ENCODE assay signal across 11 cellular contexts in the genomic region with DNA sequence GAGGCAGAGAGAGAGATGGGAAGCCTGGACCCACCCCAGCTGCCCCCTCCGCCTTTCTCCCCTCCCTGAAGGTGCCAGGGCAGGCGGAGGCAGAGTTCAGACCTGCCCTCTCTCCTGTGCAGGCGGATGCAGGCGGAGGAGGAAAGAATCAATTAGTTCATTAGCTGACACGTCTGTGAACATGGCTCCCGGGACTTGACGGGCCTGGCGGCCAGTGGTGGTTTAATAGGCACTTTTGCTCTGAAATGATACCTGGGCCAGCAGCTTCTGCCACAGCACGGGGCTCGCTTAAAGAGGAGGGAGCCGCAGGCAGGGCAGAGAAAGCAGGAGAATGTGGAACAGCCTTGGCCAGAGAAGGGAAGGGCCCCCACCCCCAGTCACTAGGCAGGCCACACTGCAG.
"Had no signal": no experiment of that assay in that cellular context is flagged by ENCODE, and none has a peak within 500 bp of the region (broad histone marks: within the 10 kb centered on the region; RNA-seq: fewer than 3 reads in every experiment).

No MANE protein-coding gene starts in this region.

- H3K36me3 ChIP-seq: tibial artery had no signal

- H3K4me1 ChIP-seq: tibial artery had no signal

- H3K9me3 ChIP-seq: tibial artery had no signal

- ATAC-seq: activated T-cell treated with anti-CD3 and anti-CD28 coated beads, Interleukin-2, amount 50 U/mL, for 72 hours; effector memory CD8-positive, alpha-beta T cell; right cardiac atrium had no signal

- DNase-seq: activated CD8-positive, alpha-beta memory T cell treated with anti-CD3 and anti-CD28 coated beads, Interleukin-2, amount 50 U/mL, for 48 hours; activated gamma-delta T cell treated with Interleukin-2 at 50 U/mL for 16 hours; activated T-cell treated with anti-CD3 and anti-CD28 coated beads, Interleukin-2, amount 50 U/mL, for 72 hours; amniotic stem cell; effector memory CD8-positive, alpha-beta T cell; hippocampal formation; right cardiac atrium; small intestine; stimulated activated CD4-positive, alpha-beta T cell treated with anti-CD3 and anti-CD28 coated beads, Interleukin-4, amount 100 ng/mL, for 24 hours; tibial artery had no signal

- H3K27ac ChIP-seq: epithelial cell of prostate, tibial artery had no signal

- H3K4me3 ChIP-seq: tibial artery had no signal
